In genomic region chr2:20013061-20013721, GRCh38 we compare ENCODE assay signal across 1 cellular context.
TF ChIP-seq lines count a peak whose summit lies in the region.

No MANE protein-coding gene starts in this region.

TF ChIP-seq in HepG2, 621 proteins besides CTCF, POLR2A, EP300 and RAD21 (continued from another document and continues in another):
- no peak for TF ChIP-seq ZHX2 (IDR thresholded peaks at IDR 0.05; ENCODE audit: low read depth)
- no peak for TF ChIP-seq ZHX2 (CRISPR knock-in tag; IDR thresholded peaks at IDR 0.05; ENCODE audit: borderline replicate concordance)
- TF ChIP-seq HMG20B (CRISPR knock-in tag; conservative IDR thresholded peaks at IDR 0.05), result no peak
- TF ChIP-seq, protein P1, sequence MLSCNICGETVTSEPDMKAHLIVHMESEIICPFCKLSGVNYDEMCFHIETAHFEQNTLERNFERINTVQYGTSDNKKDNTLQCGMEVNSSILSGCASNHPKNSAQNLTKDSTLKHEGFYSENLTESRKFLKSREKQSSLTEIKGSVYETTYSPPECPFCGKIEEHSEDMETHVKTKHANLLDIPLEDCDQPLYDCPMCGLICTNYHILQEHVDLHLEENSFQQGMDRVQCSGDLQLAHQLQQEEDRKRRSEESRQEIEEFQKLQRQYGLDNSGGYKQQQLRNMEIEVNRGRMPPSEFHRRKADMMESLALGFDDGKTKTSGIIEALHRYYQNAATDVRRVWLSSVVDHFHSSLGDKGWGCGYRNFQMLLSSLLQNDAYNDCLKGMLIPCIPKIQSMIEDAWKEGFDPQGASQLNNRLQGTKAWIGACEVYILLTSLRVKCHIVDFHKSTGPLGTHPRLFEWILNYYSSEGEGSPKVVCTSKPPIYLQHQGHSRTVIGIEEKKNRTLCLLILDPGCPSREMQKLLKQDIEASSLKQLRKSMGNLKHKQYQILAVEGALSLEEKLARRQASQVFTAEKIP (CRISPR knock-in tag; IDR thresholded peaks at IDR 0.05; ENCODE audit: borderline replicate concordance), result no peak
- peak; percentile 62; the same call in 1 of the 2 replicates for TF ChIP-seq FOXP4 (CRISPR knock-in tag; IDR thresholded peaks at IDR 0.05)
- TF ChIP-seq, protein P2, sequence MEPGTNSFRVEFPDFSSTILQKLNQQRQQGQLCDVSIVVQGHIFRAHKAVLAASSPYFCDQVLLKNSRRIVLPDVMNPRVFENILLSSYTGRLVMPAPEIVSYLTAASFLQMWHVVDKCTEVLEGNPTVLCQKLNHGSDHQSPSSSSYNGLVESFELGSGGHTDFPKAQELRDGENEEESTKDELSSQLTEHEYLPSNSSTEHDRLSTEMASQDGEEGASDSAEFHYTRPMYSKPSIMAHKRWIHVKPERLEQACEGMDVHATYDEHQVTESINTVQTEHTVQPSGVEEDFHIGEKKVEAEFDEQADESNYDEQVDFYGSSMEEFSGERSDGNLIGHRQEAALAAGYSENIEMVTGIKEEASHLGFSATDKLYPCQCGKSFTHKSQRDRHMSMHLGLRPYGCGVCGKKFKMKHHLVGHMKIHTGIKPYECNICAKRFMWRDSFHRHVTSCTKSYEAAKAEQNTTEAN (CRISPR knock-in tag; conservative IDR thresholded peaks at IDR 0.05), result peak; percentile 70; the same call in 1 of the 2 replicates
- TF ChIP-seq MAZ (IDR thresholded peaks at IDR 0.05; ENCODE audit: borderline replicate concordance, low read depth, low read length), result no peak
- TF ChIP-seq MAZ (CRISPR knock-in tag; IDR thresholded peaks at IDR 0.05; ENCODE audit: low read depth), result no peak
- peak; percentile 83; the same call in 1 of the 2 replicates for TF ChIP-seq PRDM10 (CRISPR knock-in tag; IDR thresholded peaks at IDR 0.05; ENCODE audit: low read depth)
- TF ChIP-seq RNF2 (conservative IDR thresholded peaks at IDR 0.05; ENCODE audit: low read depth), result no peak
- TF ChIP-seq CREM (IDR thresholded peaks at IDR 0.05), result peak; percentile 80
- no peak for TF ChIP-seq CREM (CRISPR knock-in tag; IDR thresholded peaks at IDR 0.05)
- TF ChIP-seq ZBTB49 (CRISPR knock-in tag; IDR thresholded peaks at IDR 0.05; ENCODE audit: borderline replicate concordance), result no peak
- no peak; the same call in 1 of the 2 replicates for TF ChIP-seq ZNF746 (CRISPR knock-in tag; IDR thresholded peaks at IDR 0.05)
- no peak for TF ChIP-seq ZNF446 (CRISPR knock-in tag; IDR thresholded peaks at IDR 0.05)
- TF ChIP-seq POGZ (CRISPR knock-in tag; IDR thresholded peaks at IDR 0.05), result no peak
- TF ChIP-seq SP1 (IDR thresholded peaks at IDR 0.05), result no peak
- TF ChIP-seq SP1 (CRISPR knock-in tag; IDR thresholded peaks at IDR 0.05), result no peak
- 0 out of 2 replicates have a peak, but pooled peaks have one; percentile 5 for TF ChIP-seq THAP11 (CRISPR knock-in tag; IDR thresholded peaks at IDR 0.05)
- TF ChIP-seq, protein P3, sequence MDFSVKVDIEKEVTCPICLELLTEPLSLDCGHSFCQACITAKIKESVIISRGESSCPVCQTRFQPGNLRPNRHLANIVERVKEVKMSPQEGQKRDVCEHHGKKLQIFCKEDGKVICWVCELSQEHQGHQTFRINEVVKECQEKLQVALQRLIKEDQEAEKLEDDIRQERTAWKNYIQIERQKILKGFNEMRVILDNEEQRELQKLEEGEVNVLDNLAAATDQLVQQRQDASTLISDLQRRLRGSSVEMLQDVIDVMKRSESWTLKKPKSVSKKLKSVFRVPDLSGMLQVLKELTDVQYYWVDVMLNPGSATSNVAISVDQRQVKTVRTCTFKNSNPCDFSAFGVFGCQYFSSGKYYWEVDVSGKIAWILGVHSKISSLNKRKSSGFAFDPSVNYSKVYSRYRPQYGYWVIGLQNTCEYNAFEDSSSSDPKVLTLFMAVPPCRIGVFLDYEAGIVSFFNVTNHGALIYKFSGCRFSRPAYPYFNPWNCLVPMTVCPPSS (IDR thresholded peaks at IDR 0.05), result no peak
- TF ChIP-seq ZNF691 (CRISPR knock-in tag; IDR thresholded peaks at IDR 0.05; ENCODE audit: borderline replicate concordance, low read depth), result no peak
- peak; percentile 64; the same call in 1 of the 2 replicates for TF ChIP-seq ZGPAT (CRISPR knock-in tag; IDR thresholded peaks at IDR 0.05)
- TF ChIP-seq FOXA3 (CRISPR knock-in tag; IDR thresholded peaks at IDR 0.05), result peak; percentile 75
- TF ChIP-seq ZNF207 (IDR thresholded peaks at IDR 0.05; ENCODE audit: borderline replicate concordance), result no peak
- no peak for TF ChIP-seq HNF4G (IDR thresholded peaks at IDR 0.05; ENCODE audit: borderline replicate concordance, low read depth, low read length)
- no peak for TF ChIP-seq HNF4G (CRISPR knock-in tag; IDR thresholded peaks at IDR 0.05; ENCODE audit: borderline replicate concordance, low read depth)
- TF ChIP-seq ZNF598 (CRISPR knock-in tag; IDR thresholded peaks at IDR 0.05; ENCODE audit: borderline replicate concordance), result no peak
- peak; percentile 67; the same call in 1 of the 2 replicates for TF ChIP-seq ZNF44 (CRISPR knock-in tag; IDR thresholded peaks at IDR 0.05)
- TF ChIP-seq RFX3 (CRISPR knock-in tag; IDR thresholded peaks at IDR 0.05), result no peak
- TF ChIP-seq ZNF18 (CRISPR knock-in tag; IDR thresholded peaks at IDR 0.05; ENCODE audit: insufficient replicate concordance), result peak; percentile 42
- peak; percentile 59; the same call in 1 of the 2 replicates for TF ChIP-seq ZNF792 (CRISPR knock-in tag; IDR thresholded peaks at IDR 0.05)
